31 cellular contexts compared by ENCODE assay signal in genomic region chr21:31500071-31500470, GRCh38.
"Had no signal": no experiment of that assay in that cellular context is flagged by ENCODE, and none has a peak within 500 bp of the region (broad histone marks: within the 10 kb centered on the region; RNA-seq: fewer than 3 reads in every experiment).

No MANE protein-coding gene starts in this region.

- H3K27ac Mint-ChIP-seq: activated CD4-positive, alpha-beta T cell treated with anti-CD3 and anti-CD28 coated beads for 36 hours; activated CD4-positive, alpha-beta T cell treated with anti-CD3 and anti-CD28 coated beads, Interleukin-2, amount 10 ng/mL, durations not matched to agents 7 days and 5 days; activated CD8-positive, alpha-beta T cell treated with anti-CD3 and anti-CD28 coated beads, Interleukin-2, amount 10 ng/mL, durations not matched to agents 7 days and 5 days; activated naive CD8-positive, alpha-beta T cell treated with anti-CD3 and anti-CD28 coated beads, Interleukin-2, amount 10 ng/mL, durations not matched to agents 7 days and 5 days; activated T-cell treated with anti-CD3 and anti-CD28 coated beads, Interleukin-2, amount 50 U/mL, for 24 hours; activated T-helper 2 cell treated with anti-CD3 and anti-CD28 coated beads, Interferon-gamma antibody, Interleukin-2, Interleukin-4, amounts not matched to agents 10 μg/mL and 5 μg/mL and 100 μg/mL, durations not matched to agents 14 hours and 24 hours and 36 hours; T-helper 1 cell treated with Interleukin-12 subunit alpha and Interleukin-12 subunit beta and Interleukin-4 antibody, amounts not matched to agents 30 μg/mL and 1 μg/mL, for 36 hours; T-helper 2 cell treated with Interferon-gamma antibody and Interleukin-4, amounts not matched to agents 5 μg/mL and 100 μg/mL, for 36 hours had no signal

- H3K27me3 Mint-ChIP-seq: activated CD4-positive, alpha-beta T cell treated with anti-CD3 and anti-CD28 coated beads for 36 hours; activated naive CD4-positive, alpha-beta T cell treated with anti-CD3 and anti-CD28 coated beads, Interleukin-2, amount 50 U/mL, for 24 hours; activated T-cell treated with anti-CD3 and anti-CD28 coated beads, Interleukin-2, amount 50 U/mL, for 24 hours had no signal

- H3K9me3 Mint-ChIP-seq: activated CD4-positive, alpha-beta T cell treated with anti-CD3 and anti-CD28 coated beads, Interleukin-2, amount 10 ng/mL, durations not matched to agents 7 days and 5 days; activated naive CD4-positive, alpha-beta T cell treated with anti-CD3 and anti-CD28 coated beads, Interleukin-2, amount 50 U/mL, for 24 hours; activated naive CD8-positive, alpha-beta T cell treated with anti-CD3 and anti-CD28 coated beads, Interleukin-2, amount 10 ng/mL, durations not matched to agents 7 days and 5 days; activated T-cell treated with anti-CD3 and anti-CD28 coated beads, Interleukin-2, amount 50 U/mL, for 24 hours; activated T-helper 2 cell treated with anti-CD3 and anti-CD28 coated beads, Interferon-gamma antibody, Interleukin-2, Interleukin-4, amounts not matched to agents 10 μg/mL and 5 μg/mL and 100 μg/mL, durations not matched to agents 14 hours and 24 hours and 36 hours; T-helper 1 cell treated with Interleukin-12 subunit alpha and Interleukin-12 subunit beta and Interleukin-4 antibody, amounts not matched to agents 30 μg/mL and 1 μg/mL, for 36 hours; T-helper 2 cell treated with Interferon-gamma antibody and Interleukin-4, amounts not matched to agents 5 μg/mL and 100 μg/mL, for 36 hours had no signal

- H3K4me3 ChIP-seq: ascending aorta, cardiac muscle cell, K562, PC-9, SJSA1 had no signal

- H3K9me3 ChIP-seq: ascending aorta, SJSA1, SK-N-SH had no signal

- H3K4me3 Mint-ChIP-seq: activated CD4-positive, alpha-beta T cell treated with anti-CD3 and anti-CD28 coated beads for 36 hours; activated CD4-positive, alpha-beta T cell treated with anti-CD3 and anti-CD28 coated beads, Interleukin-2, amount 10 ng/mL, durations not matched to agents 7 days and 5 days; activated CD8-positive, alpha-beta T cell treated with anti-CD3 and anti-CD28 coated beads, Interleukin-2, amount 10 ng/mL, durations not matched to agents 7 days and 5 days; activated naive CD4-positive, alpha-beta T cell treated with anti-CD3 and anti-CD28 coated beads, Interleukin-2, amount 50 U/mL, for 24 hours; activated naive CD8-positive, alpha-beta T cell treated with anti-CD3 and anti-CD28 coated beads, Interleukin-2, amount 10 ng/mL, durations not matched to agents 7 days and 5 days; activated T-cell treated with anti-CD3 and anti-CD28 coated beads, Interleukin-2, amount 50 U/mL, for 24 hours; T-helper 1 cell treated with Interleukin-12 subunit alpha and Interleukin-12 subunit beta and Interleukin-4 antibody, amounts not matched to agents 30 μg/mL and 1 μg/mL, for 36 hours; T-helper 2 cell treated with Interferon-gamma antibody and Interleukin-4, amounts not matched to agents 5 μg/mL and 100 μg/mL, for 36 hours had no signal

- H3K36me3 Mint-ChIP-seq: activated naive CD4-positive, alpha-beta T cell treated with anti-CD3 and anti-CD28 coated beads, Interleukin-2, amount 50 U/mL, for 24 hours had no signal

- H3K27me3 ChIP-seq: ascending aorta, cardiac muscle cell, SJSA1 had no signal

- H3K27ac ChIP-seq: ascending aorta, cardiac muscle cell, SJSA1 had no signal

- H3K4me1 Mint-ChIP-seq: activated CD4-positive, alpha-beta T cell treated with anti-CD3 and anti-CD28 coated beads for 36 hours had no signal

- H3K4me1 ChIP-seq: ascending aorta, SJSA1 had no signal

- DNase-seq: activated CD4-positive, alpha-beta T cell treated with anti-CD3 and anti-CD28 coated beads for 36 hours; activated CD4-positive, alpha-beta T cell treated with anti-CD3 and anti-CD28 coated beads, Interleukin-2, amount 10 ng/mL, durations not matched to agents 7 days and 5 days; activated CD4-positive, alpha-beta T cell treated with anti-CD3 and anti-CD28 coated beads, Interleukin-2, amount 50 U/mL, for 48 hours; activated CD8-positive, alpha-beta T cell treated with anti-CD3 and anti-CD28 coated beads, Interleukin-2, amount 10 ng/mL, durations not matched to agents 7 days and 5 days; activated gamma-delta T cell; activated naive CD4-positive, alpha-beta T cell treated with Interleukin-2 at 50 U/mL for 16 hours; activated naive CD8-positive, alpha-beta T cell treated with anti-CD3 and anti-CD28 coated beads, Interleukin-2, amount 10 ng/mL, durations not matched to agents 7 days and 5 days; activated T-cell treated with anti-CD3 and anti-CD28 coated beads, Interleukin-2, amount 50 U/mL, for 24 hours; amygdala; NCI-H1092 treated with DMSO at 0.1 percent for 48 hours; NCI-H1417; NCI-H146; NCI-H187; NCI-H2029 treated with DMSO at 0.1 percent for 48 hours; NCI-H2107; NCI-H2171; NCI-H510A; NCI-H526; NCI-H748 treated with DMSO at 0.1 percent for 48 hours; PC-9; SHP77 treated with DMSO at 0.1 percent for 48 hours; SK-N-SH had no signal

- H3K36me3 ChIP-seq: ascending aorta, cardiac muscle cell, SJSA1 had no signal

- ATAC-seq: activated CD4-positive, alpha-beta T cell treated with anti-CD3 and anti-CD28 coated beads for 36 hours; activated CD4-positive, CD25-positive, alpha-beta regulatory T cell treated with anti-CD3 and anti-CD28 coated beads, Interleukin-2, amount 50 U/mL, for 24 hours; activated CD8-positive, alpha-beta T cell treated with anti-CD3 and anti-CD28 coated beads, Interleukin-2, amount 10 ng/mL, durations not matched to agents 7 days and 5 days; K562 had no signal
